Comparison of ENCODE assay signal across 10 cellular contexts in genomic region chr11:100562102-100562501, GRCh38.
A peak's percentile ranks its signal among the peaks of the same experiment; 100 is the strongest.
DNase-seq lines count a peak whose midpoint lies in the region; ATAC-seq and TF ChIP-seq lines count a peak whose summit lies in the region.
"Had no signal": no experiment of that assay in that cellular context is flagged by ENCODE, and none has a peak within 500 bp of the region (broad histone marks: within the 10 kb centered on the region; RNA-seq: fewer than 3 reads in every experiment).

No MANE protein-coding gene starts in this region.

- H3K36me3 ChIP-seq in mammary epithelial cell (ENCODE audit: insufficient read depth, low read length) (no peaks in the 10 kb centered on the region), thoracic aorta (no peaks in the 10 kb centered on the region)

- peak overlapping the region; percentile 58 for H3K4me2 ChIP-seq in mammary epithelial cell (ENCODE audit: insufficient read depth, low read depth, low read length)

- no peak overlapping the region for H3K4me3 ChIP-seq in mammary epithelial cell (replicated peaks in 1 of 3; ENCODE audit: insufficient read depth in 1 of 3, low read depth in 2 of 3, low read length in 3 of 3)
- H3K4me3 ChIP-seq in thoracic aorta = no peak overlapping the region

- no TSS peak for BruUV-seq in mammary epithelial cell (replicated peaks; lab: Mats Ljungman, UMichigan)

- H3K27ac ChIP-seq in mammary epithelial cell (ENCODE audit: insufficient read depth, low read depth, low read length) (no peak overlapping the region), thoracic aorta (peak overlapping the region; percentile 42 to 47)

- no peaks in the 10 kb centered on the region for H4K20me1 ChIP-seq in mammary epithelial cell (ENCODE audit: insufficient read depth, low read length)

- no peak for TF ChIP-seq CTCF in mammary epithelial cell (conservative IDR thresholded peaks at IDR 0.05 in 1 of 2, IDR thresholded peaks at IDR 0.05 in 1 of 2; ENCODE audit: extremely low read depth in 1 of 2, insufficient read depth in 1 of 2, low read depth in 1 of 2, low read length in 2 of 2)
- no peak for TF ChIP-seq CTCF in thoracic aorta (IDR thresholded peaks at IDR 0.05)

- H3K4me1 ChIP-seq in mammary epithelial cell (ENCODE audit: insufficient read depth, low read length) (peaks cover 18% of the 10 kb centered on the region), thoracic aorta (ENCODE audit: control insufficient read depth in 1 of 2, low read depth in 2 of 2) (peaks cover 12 to 25% of the 10 kb centered on the region in 2 donors)

- intact Hi-C loops in mammary epithelial cell (cut with micrococcal nuclease) = no loop called here

- H3K9me3 ChIP-seq in mammary epithelial cell (replicated peaks; ENCODE audit: insufficient read depth, low read length) = no peaks in the 10 kb centered on the region
- H3K9me3 ChIP-seq in thoracic aorta = no peaks in the 10 kb centered on the region

- DNase-seq in HS-5 (ENCODE audit: low read depth) (peak; percentile 93), mammary epithelial cell (peak; percentile 79), iris pigment epithelial cell (ENCODE audit: low read depth) (peak; percentile 91), thoracic aorta (ENCODE audit: low spot score) (no peak), OCI-M1 (lab: John Stamatoyannopoulos, UW) (no peak), NCI-H345 (lab: John Stamatoyannopoulos, UW) (no peak), pons (ENCODE audit: low spot score) (no peak)
- DNase-seq: amniotic stem cell, SHP77 had no signal

- CTCF ChIA-PET in mammary epithelial cell (lab: Charles Lee; ENCODE audit: low non-redundant PET) = no interaction called here

- dilution Hi-C loops in mammary epithelial cell (cut with HindIII; ENCODE audit: low sequenced_read_pairs) = no loop called here

- WGBS in mammary epithelial cell (ENCODE audit: low coverage, missing lambda C conversion rate) = 4% methylated on average over 2 of the region's 2 CpGs

- H2AFZ ChIP-seq in mammary epithelial cell (ENCODE audit: low read depth, low read length) = no peak overlapping the region

- in situ Hi-C loops in mammary epithelial cell (cut with MboI; ENCODE audit: low sequenced_read_pairs in 2 of 2) = no loop called here

- ATAC-seq in thoracic aorta (ENCODE audit: insufficient number of reproducible peaks, low FRiP score, low read depth) (no peak), GM19455 (IDR thresholded peaks at IDR 0.05; ENCODE audit: unreplicated experiment) (no peak)

- H3K79me2 ChIP-seq in mammary epithelial cell (ENCODE audit: insufficient read depth, low read length) = no peaks in the 10 kb centered on the region

- no peak overlapping the region for H3K9ac ChIP-seq in mammary epithelial cell (ENCODE audit: insufficient read depth, low read length)

- H3K27me3 ChIP-seq in mammary epithelial cell (ENCODE audit: insufficient read depth, low read length) = no peaks in the 10 kb centered on the region
- H3K27me3 ChIP-seq in thoracic aorta (replicated peaks; ENCODE audit: insufficient read depth) = no peaks in the 10 kb centered on the region

Comparison
In these comparisons a context has a peak if more than half of its experiments do, and no peak if none do; other contexts are left out.
1. DNase-seq: peak in HS-5 (single experiment), mammary epithelial cell (single experiment) and iris pigment epithelial cell (single experiment); none in thoracic aorta (single experiment), OCI-M1 (single experiment), NCI-H345 (single experiment) and pons (single experiment).